Comparison of ENCODE assay signal across 1 cellular context in genomic region chr2:62287895-62288589, GRCh38.
TF ChIP-seq lines count a peak whose summit lies in the region.

No MANE protein-coding gene starts in this region.

TF ChIP-seq in K562, 482 proteins besides CTCF, POLR2A, EP300 and RAD21 (continued from another document and continues in another):
- TF ChIP-seq, protein P1, sequence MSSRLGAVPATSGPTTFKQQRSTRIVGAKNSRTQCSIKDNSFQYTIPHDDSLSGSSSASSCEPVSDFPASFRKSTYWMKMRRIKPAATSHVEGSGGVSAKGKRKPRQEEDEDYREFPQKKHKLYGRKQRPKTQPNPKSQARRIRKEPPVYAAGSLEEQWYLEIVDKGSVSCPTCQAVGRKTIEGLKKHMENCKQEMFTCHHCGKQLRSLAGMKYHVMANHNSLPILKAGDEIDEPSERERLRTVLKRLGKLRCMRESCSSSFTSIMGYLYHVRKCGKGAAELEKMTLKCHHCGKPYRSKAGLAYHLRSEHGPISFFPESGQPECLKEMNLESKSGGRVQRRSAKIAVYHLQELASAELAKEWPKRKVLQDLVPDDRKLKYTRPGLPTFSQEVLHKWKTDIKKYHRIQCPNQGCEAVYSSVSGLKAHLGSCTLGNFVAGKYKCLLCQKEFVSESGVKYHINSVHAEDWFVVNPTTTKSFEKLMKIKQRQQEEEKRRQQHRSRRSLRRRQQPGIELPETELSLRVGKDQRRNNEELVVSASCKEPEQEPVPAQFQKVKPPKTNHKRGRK (tag; IDR thresholded peaks at IDR 0.05), result no peak
- no peak for TF ChIP-seq ZNF253 (CRISPR knock-in tag; conservative IDR thresholded peaks at IDR 0.05)
- no peak for TF ChIP-seq REST (CRISPR knock-in tag; IDR thresholded peaks at IDR 0.05; ENCODE audit: low read depth)
- peak; percentile 21; the same call in 1 of the 2 replicates for TF ChIP-seq MYC (IDR thresholded peaks at IDR 0.05; ENCODE audit: low read depth, low read length)
- no peak for TF ChIP-seq MYC (CRISPR knock-in tag; IDR thresholded peaks at IDR 0.05; ENCODE audit: borderline replicate concordance, low read depth)
- TF ChIP-seq KLF1 (tag; IDR thresholded peaks at IDR 0.05), result no peak
- TF ChIP-seq, protein P2, sequence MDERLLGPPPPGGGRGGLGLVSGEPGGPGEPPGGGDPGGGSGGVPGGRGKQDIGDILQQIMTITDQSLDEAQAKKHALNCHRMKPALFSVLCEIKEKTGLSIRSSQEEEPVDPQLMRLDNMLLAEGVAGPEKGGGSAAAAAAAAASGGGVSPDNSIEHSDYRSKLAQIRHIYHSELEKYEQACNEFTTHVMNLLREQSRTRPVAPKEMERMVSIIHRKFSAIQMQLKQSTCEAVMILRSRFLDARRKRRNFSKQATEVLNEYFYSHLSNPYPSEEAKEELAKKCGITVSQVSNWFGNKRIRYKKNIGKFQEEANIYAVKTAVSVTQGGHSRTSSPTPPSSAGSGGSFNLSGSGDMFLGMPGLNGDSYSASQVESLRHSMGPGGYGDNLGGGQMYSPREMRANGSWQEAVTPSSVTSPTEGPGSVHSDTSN (CRISPR knock-in tag; IDR thresholded peaks at IDR 0.05; ENCODE audit: low read depth), result no peak
- TF ChIP-seq, protein P2 (tag; conservative IDR thresholded peaks at IDR 0.05; ENCODE audit: low read depth), result peak; percentile 89
- no peak for TF ChIP-seq SNRNP70 (optimal IDR thresholded peaks at IDR 0.05; ENCODE audit: low read depth, low read length)
- no peak for TF ChIP-seq ETV1 (tag; conservative IDR thresholded peaks at IDR 0.05; ENCODE audit: low read depth)
- TF ChIP-seq GATAD2B (IDR thresholded peaks at IDR 0.05; ENCODE audit: borderline replicate concordance), result no peak
- TF ChIP-seq, protein P3, sequence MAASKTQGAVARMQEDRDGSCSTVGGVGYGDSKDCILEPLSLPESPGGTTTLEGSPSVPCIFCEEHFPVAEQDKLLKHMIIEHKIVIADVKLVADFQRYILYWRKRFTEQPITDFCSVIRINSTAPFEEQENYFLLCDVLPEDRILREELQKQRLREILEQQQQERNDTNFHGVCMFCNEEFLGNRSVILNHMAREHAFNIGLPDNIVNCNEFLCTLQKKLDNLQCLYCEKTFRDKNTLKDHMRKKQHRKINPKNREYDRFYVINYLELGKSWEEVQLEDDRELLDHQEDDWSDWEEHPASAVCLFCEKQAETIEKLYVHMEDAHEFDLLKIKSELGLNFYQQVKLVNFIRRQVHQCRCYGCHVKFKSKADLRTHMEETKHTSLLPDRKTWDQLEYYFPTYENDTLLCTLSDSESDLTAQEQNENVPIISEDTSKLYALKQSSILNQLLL (CRISPR knock-in tag; IDR thresholded peaks at IDR 0.05; ENCODE audit: borderline replicate concordance), result no peak
- no peak for TF ChIP-seq YBX1 (IDR thresholded peaks at IDR 0.05)
- no peak for TF ChIP-seq MTA3 (IDR thresholded peaks at IDR 0.05; ENCODE audit: borderline replicate concordance)
- TF ChIP-seq BRF1 (IDR thresholded peaks at IDR 0.05; ENCODE audit: borderline replicate concordance, extremely low read depth, insufficient read length), result no peak
- no peak for TF ChIP-seq PURB (CRISPR knock-in tag; IDR thresholded peaks at IDR 0.05; ENCODE audit: low read depth)
- no peak for TF ChIP-seq ZC3H4 (CRISPR knock-in tag; IDR thresholded peaks at IDR 0.05; ENCODE audit: borderline replicate concordance)
- TF ChIP-seq CHD4 (IDR thresholded peaks at IDR 0.05; ENCODE audit: insufficient read depth, insufficient replicate concordance, low read depth, low read length, poor library complexity, severe bottlenecking), result no peak
- TF ChIP-seq, protein P4, sequence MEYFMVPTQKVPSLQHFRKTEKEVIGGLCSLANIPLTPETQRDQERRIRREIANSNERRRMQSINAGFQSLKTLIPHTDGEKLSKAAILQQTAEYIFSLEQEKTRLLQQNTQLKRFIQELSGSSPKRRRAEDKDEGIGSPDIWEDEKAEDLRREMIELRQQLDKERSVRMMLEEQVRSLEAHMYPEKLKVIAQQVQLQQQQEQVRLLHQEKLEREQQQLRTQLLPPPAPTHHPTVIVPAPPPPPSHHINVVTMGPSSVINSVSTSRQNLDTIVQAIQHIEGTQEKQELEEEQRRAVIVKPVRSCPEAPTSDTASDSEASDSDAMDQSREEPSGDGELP (CRISPR knock-in tag; IDR thresholded peaks at IDR 0.05; ENCODE audit: borderline replicate concordance), result peak; percentile 78; the same call in 1 of the 2 replicates
- TF ChIP-seq MECOM (CRISPR knock-in tag; IDR thresholded peaks at IDR 0.05), result peak; percentile 72; the same call in 1 of the 2 replicates
- no peak for TF ChIP-seq ZNF347 (CRISPR knock-in tag; IDR thresholded peaks at IDR 0.05; ENCODE audit: low read depth)
- TF ChIP-seq ZNF589 (CRISPR knock-in tag; IDR thresholded peaks at IDR 0.05; ENCODE audit: low read depth), result no peak
- TF ChIP-seq OTX1 (CRISPR knock-in tag; IDR thresholded peaks at IDR 0.05), result no peak
- TF ChIP-seq, protein P5, sequence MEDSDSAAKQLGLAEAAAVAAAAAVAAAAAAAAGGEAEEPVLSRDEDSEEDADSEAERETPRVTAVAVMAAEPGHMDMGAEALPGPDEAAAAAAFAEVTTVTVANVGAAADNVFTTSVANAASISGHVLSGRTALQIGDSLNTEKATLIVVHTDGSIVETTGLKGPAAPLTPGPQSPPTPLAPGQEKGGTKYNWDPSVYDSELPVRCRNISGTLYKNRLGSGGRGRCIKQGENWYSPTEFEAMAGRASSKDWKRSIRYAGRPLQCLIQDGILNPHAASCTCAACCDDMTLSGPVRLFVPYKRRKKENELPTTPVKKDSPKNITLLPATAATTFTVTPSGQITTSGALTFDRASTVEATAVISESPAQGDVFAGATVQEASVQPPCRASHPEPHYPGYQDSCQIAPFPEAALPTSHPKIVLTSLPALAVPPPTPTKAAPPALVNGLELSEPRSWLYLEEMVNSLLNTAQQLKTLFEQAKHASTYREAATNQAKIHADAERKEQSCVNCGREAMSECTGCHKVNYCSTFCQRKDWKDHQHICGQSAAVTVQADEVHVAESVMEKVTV (CRISPR knock-in tag; IDR thresholded peaks at IDR 0.05), result no peak
- TF ChIP-seq CEBPB (tag; IDR thresholded peaks at IDR 0.05), result no peak
- TF ChIP-seq ZNF445 (CRISPR knock-in tag; IDR thresholded peaks at IDR 0.05; ENCODE audit: low read depth), result no peak
- no peak for TF ChIP-seq CBX3 (IDR thresholded peaks at IDR 0.05; ENCODE audit: borderline replicate concordance in 1 of 2, low read length in 2 of 2)
- no peak for TF ChIP-seq SIN3B (IDR thresholded peaks at IDR 0.05; ENCODE audit: low read depth)
- peak; percentile 74 for TF ChIP-seq DPF2 (IDR thresholded peaks at IDR 0.05)
- 0 out of 2 replicates have a peak, but pooled peaks have one; percentile 49 for TF ChIP-seq ZKSCAN1 (IDR thresholded peaks at IDR 0.05; ENCODE audit: low read depth, low read length)
- TF ChIP-seq SLC30A9 (CRISPR knock-in tag; IDR thresholded peaks at IDR 0.05), result no peak
- TF ChIP-seq, protein P6, sequence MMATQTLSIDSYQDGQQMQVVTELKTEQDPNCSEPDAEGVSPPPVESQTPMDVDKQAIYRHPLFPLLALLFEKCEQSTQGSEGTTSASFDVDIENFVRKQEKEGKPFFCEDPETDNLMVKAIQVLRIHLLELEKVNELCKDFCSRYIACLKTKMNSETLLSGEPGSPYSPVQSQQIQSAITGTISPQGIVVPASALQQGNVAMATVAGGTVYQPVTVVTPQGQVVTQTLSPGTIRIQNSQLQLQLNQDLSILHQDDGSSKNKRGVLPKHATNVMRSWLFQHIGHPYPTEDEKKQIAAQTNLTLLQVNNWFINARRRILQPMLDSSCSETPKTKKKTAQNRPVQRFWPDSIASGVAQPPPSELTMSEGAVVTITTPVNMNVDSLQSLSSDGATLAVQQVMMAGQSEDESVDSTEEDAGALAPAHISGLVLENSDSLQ (IDR thresholded peaks at IDR 0.05), result peak; percentile 94
- no peak for TF ChIP-seq MCM3 (IDR thresholded peaks at IDR 0.05)
- TF ChIP-seq CBFA2T3 (IDR thresholded peaks at IDR 0.05), result peak; percentile 77
- TF ChIP-seq ELF1 (tag; IDR thresholded peaks at IDR 0.05), result no peak
- no peak for TF ChIP-seq ATF4 (CRISPR knock-in tag; IDR thresholded peaks at IDR 0.05)
- TF ChIP-seq, protein P7, sequence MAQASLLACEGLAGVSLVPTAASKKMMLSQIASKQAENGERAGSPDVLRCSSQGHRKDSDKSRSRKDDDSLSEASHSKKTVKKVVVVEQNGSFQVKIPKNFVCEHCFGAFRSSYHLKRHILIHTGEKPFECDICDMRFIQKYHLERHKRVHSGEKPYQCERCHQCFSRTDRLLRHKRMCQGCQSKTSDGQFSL (CRISPR knock-in tag; IDR thresholded peaks at IDR 0.05), result no peak
- TF ChIP-seq, protein P7 (tag; IDR thresholded peaks at IDR 0.05), result no peak; a peak in 1 of 4 replicates
- TF ChIP-seq MAZ (CRISPR knock-in tag; conservative IDR thresholded peaks at IDR 0.05 in 1 of 2, IDR thresholded peaks at IDR 0.05 in 1 of 2), result peak; percentile 68 to 72; a peak in 3 of 4 replicates
- TF ChIP-seq, protein P8, sequence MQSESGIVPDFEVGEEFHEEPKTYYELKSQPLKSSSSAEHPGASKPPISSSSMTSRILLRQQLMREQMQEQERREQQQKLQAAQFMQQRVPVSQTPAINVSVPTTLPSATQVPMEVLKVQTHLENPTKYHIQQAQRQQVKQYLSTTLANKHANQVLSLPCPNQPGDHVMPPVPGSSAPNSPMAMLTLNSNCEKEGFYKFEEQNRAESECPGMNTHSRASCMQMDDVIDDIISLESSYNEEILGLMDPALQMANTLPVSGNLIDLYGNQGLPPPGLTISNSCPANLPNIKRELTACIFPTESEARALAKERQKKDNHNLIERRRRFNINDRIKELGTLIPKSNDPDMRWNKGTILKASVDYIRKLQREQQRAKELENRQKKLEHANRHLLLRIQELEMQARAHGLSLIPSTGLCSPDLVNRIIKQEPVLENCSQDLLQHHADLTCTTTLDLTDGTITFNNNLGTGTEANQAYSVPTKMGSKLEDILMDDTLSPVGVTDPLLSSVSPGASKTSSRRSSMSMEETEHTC (IDR thresholded peaks at IDR 0.05), result peak; percentile 85
- no peak for TF ChIP-seq ERF (CRISPR knock-in tag; IDR thresholded peaks at IDR 0.05)
- no peak for TF ChIP-seq ZNF3 (CRISPR knock-in tag; IDR thresholded peaks at IDR 0.05)
- no peak; the same call in 1 of the 2 replicates for TF ChIP-seq STAT5A (IDR thresholded peaks at IDR 0.05; ENCODE audit: borderline replicate concordance, low read length)
- no peak for TF ChIP-seq GTF2E2 (tag; IDR thresholded peaks at IDR 0.05)
- TF ChIP-seq BRCA1 (IDR thresholded peaks at IDR 0.05), result no peak
- no peak for TF ChIP-seq BRCA1 (CRISPR knock-in tag; IDR thresholded peaks at IDR 0.05)
- no peak for TF ChIP-seq NR0B1 (IDR thresholded peaks at IDR 0.05; ENCODE audit: partially characterized antibody)
- TF ChIP-seq MXI1 (IDR thresholded peaks at IDR 0.05; ENCODE audit: low read depth, low read length), result no peak
- no peak for TF ChIP-seq E2F4 (CRISPR knock-in tag; IDR thresholded peaks at IDR 0.05; ENCODE audit: low read depth)
